In the genomic region with DNA sequence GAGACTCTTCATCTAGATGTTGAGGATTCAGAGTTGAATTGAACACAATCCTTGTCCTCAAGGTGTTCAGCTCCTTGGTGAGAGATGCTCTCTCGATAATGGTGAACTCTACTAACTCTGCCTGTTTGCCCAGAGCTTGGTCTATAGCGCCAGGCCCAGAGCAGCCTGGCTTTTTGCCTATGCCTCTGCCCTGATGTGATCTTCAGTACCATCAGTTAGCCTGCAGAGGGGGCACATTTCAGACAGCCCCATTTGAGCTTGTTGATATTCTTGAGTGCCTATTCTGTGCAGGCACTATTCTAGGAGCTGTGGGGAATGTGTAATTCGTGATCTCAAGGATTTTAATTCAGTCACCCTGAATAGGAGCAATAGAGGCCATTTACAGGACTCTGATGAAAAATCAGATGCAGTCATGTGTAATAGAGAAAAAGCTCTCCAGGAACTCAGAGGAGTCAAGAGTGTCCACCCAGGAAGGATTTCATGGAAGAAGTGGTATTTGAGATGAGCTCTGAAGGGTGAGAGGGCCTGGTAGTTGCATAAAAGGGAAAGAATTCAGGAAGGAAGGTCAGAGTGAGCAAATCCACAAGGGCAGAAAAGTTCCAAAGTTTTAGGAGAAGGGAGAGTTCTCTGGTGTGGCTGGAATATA, we compare ENCODE assay signal across 1 cellular context.
TF ChIP-seq lines count a peak whose summit lies in the region.

No MANE protein-coding gene starts in this region.

TF ChIP-seq in endothelial cell of umbilical vein, 7 proteins besides CTCF, POLR2A, EP300 and RAD21:
- TF ChIP-seq POLR2AphosphoS5 (IDR thresholded peaks at IDR 0.05; ENCODE audit: insufficient read depth, low read depth, low read length) (no peak), MYC (IDR thresholded peaks at IDR 0.05; ENCODE audit: low read depth, low read length) (no peak), JUN (IDR thresholded peaks at IDR 0.05; ENCODE audit: borderline replicate concordance, insufficient read depth, insufficient read length, low read depth) (no peak)
TF ChIP-seq in endothelial cell of umbilical vein: peak in this region for 0.
